34 cellular contexts compared by ENCODE assay signal in the genomic region with DNA sequence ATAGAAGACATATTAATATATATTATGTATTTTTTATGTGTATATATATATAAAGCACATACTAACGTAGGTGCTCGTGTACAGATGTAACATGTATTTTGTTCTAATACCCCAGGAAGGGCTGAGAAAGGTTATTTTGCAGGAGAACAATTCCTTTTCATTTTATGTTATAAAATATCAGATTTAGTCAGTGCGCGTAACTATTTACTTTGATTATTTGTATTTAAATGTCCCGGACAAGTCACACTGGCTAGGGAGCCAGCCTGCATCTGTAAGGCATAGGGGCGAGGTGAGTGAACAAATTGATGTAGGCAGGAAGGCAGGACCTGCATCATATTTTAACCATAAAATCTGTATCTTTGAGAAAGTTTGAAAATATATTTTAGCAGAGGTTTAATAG.
"Had no signal": no experiment of that assay in that cellular context is flagged by ENCODE, and none has a peak within 500 bp of the region (broad histone marks: within the 10 kb centered on the region; RNA-seq: fewer than 3 reads in every experiment).

No MANE protein-coding gene starts in this region.

- H3K4me3 ChIP-seq: MG63 had no signal

- DNase-seq: Karpas-422, Kasumi-1, MG63, MM.1S, MV-4-11, NCI-H1048, NCI-H1092, NCI-H1092 treated with DMSO at 0.1 percent for 48 hours, NCI-H1105, NCI-H1105 treated with DMSO at 0.1 percent for 48 hours, NCI-H1417, NCI-H1417 treated with DMSO at 0.1 percent for 48 hours, NCI-H1436, NCI-H1436 treated with DMSO at 0.1 percent for 48 hours, NCI-H146, NCI-H1694, NCI-H1694 treated with DMSO at 0.1 percent for 48 hours, NCI-H187, NCI-H187 treated with DMSO at 0.1 percent for 48 hours, NCI-H1930, NCI-H2029, NCI-H2029 treated with DMSO at 0.1 percent for 48 hours, NCI-H2081, NCI-H2081 treated with DMSO at 0.1 percent for 48 hours, NCI-H2107, NCI-H2171, NCI-H2171 treated with DMSO at 0.1 percent for 48 hours, NCI-H2227 treated with DMSO at 0.1 percent for 48 hours, NCI-H226, NCI-H345, NCI-H446, NCI-H446 treated with DMSO at 0.1 percent for 48 hours, NCI-H510A, NCI-H510A treated with DMSO at 0.1 percent for 48 hours had no signal

- H3K27me3 ChIP-seq: MG63 had no signal

- H3K36me3 ChIP-seq: MG63 had no signal

- H3K9me3 ChIP-seq: MG63 had no signal
